Comparison of ENCODE assay signal across 22 cellular contexts in the genomic region with DNA sequence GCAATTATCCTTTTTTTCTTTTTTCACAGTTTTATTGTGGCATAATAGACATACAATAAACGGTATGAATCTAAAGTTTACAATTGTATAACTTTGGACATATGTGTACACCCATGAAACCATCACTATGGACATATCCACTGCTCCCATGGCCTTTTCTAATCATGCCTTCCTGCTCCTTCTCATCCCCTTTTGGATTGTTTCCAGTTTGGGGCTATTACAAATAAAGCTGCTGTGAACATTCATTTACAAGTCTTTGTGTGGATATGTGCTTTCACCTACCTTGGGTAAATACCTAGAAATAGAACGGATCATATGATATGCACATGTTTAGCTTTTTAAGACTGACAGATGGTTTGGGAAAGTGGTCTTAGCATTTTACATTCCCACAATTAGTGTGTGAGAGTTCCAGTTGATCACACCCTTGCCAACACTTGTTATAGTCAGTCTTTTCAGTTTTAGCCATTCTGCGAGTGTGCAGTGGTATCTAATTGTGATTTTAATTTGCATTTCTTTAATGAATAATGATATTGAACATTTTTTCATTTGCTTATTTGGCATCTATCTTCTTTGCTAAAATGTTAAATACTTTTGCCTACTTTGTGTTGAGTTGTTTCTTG.
DNase-seq lines count a peak whose midpoint lies in the region; ATAC-seq, FAIRE-seq and TF ChIP-seq lines count a peak whose summit lies in the region.
"Had no signal": no experiment of that assay in that cellular context is flagged by ENCODE, and none has a peak within 500 bp of the region (broad histone marks: within the 10 kb centered on the region; RNA-seq: fewer than 3 reads in every experiment).

No MANE protein-coding gene starts in this region.

- H3K4me2 ChIP-seq in HepG2 (ENCODE audit: low read depth, low read length): no peak overlapping the region

- H3K4me3 Mint-ChIP-seq in progenitor cell of endocrine pancreas (ENCODE audit: low read depth): no peak overlapping the region
- H3K4me3 Mint-ChIP-seq: B cell, natural killer cell had no signal

- no peaks in the 10 kb centered on the region for H3K27me3 Mint-ChIP-seq in progenitor cell of endocrine pancreas
- H3K27me3 Mint-ChIP-seq: B cell had no signal

- intact Hi-C loops in HepG2 (cut with micrococcal nuclease; ENCODE audit: unreplicated experiment) (no loop called here), right lobe of liver (cut with DNase I) (no loop called here), cardiac septum (cut with DNase I) (no loop called here)

- H3K4me1 Mint-ChIP-seq in progenitor cell of endocrine pancreas (ENCODE audit: low read depth): peaks cover 15% of the 10 kb centered on the region
- H3K4me1 Mint-ChIP-seq: B cell had no signal

- TF ChIP-seq CTCF in HepG2 (CRISPR knock-in tag; IDR thresholded peaks at IDR 0.05) (no peak), right lobe of liver (IDR thresholded peaks at IDR 0.05) (no peak), progenitor cell of endocrine pancreas (IDR thresholded peaks at IDR 0.05; ENCODE audit: unreplicated experiment) (no peak)

- no peak for TF ChIP-seq RAD21 in HepG2 (CRISPR knock-in tag; IDR thresholded peaks at IDR 0.05)

- WGBS in HepG2 (ENCODE audit: low lambda C conversion rate): 94% methylated on average over 3 of the region's 3 CpGs
- WGBS in right lobe of liver (ENCODE audit: insufficient coverage, low coverage, low lambda C conversion rate, missing lambda C conversion rate): 96% methylated on average over 3 of the region's 3 CpGs

- H3K4me3 ChIP-seq in HepG2 (replicated peaks in 1 of 3; ENCODE audit: insufficient read depth in 1 of 3, low read depth in 2 of 3, low read length in 3 of 3) (no peak overlapping the region), right lobe of liver (no peak overlapping the region)
- H3K4me3 ChIP-seq: cardiac muscle cell, gastrocnemius medialis, HAP-1, SJCRH30, spleen, uterus had no signal

- BruUV-seq in HepG2 (replicated peaks; lab: Mats Ljungman, UMichigan): no TSS peak

- CTCF ChIA-PET in HepG2 (lab: Yijun Ruan, JAX; ENCODE audit: low intra/inter-chr PET ratio, low total read pairs): no interaction called here

- H2AFZ ChIP-seq in HepG2 (ENCODE audit: low read length): no peak overlapping the region

- H3K79me2 ChIP-seq in HepG2 (ENCODE audit: insufficient read depth, low read length): no peaks in the 10 kb centered on the region

- H3K4me1 ChIP-seq in HepG2 (ENCODE audit: insufficient read depth, low read length) (peaks cover 10% of the 10 kb centered on the region), right lobe of liver (peaks cover 0 to 11% (median 4%) of the 10 kb centered on the region in 4 donors)
- H3K4me1 ChIP-seq: HAP-1, spleen, uterus had no signal

- TF ChIP-seq EP300 in HepG2 (IDR thresholded peaks at IDR 0.05; ENCODE audit: low read depth in 2 of 2, low read length in 2 of 2): no peak
- no peak for TF ChIP-seq EP300 in HepG2 (CRISPR knock-in tag; IDR thresholded peaks at IDR 0.05; ENCODE audit: borderline replicate concordance)

- in situ Hi-C loops in HepG2 (cut with HindIII; ENCODE audit: extremely low pct_ligation_motif_present, low pct_unique_long_range_greater_than_20kb): no loop called here

- H3K36me3 ChIP-seq in HepG2 (replicated peaks in 1 of 2; ENCODE audit: control insufficient read depth in 1 of 2, insufficient read depth in 2 of 2, low read length in 2 of 2) (peaks cover 2 to 12% of the 10 kb centered on the region in 2 experiments; a peak in 2 of 5 replicates), right lobe of liver (peaks cover 0 to 8% (median 0%) of the 10 kb centered on the region in 4 donors)
- H3K36me3 ChIP-seq: gastrocnemius medialis, HAP-1, SJCRH30, uterus had no signal

- no peak overlapping the region for H3K27ac ChIP-seq in HepG2 (ENCODE audit: extremely low read length, insufficient read depth, low read length)
- H3K27ac ChIP-seq in right lobe of liver: no peak overlapping the region
- H3K27ac ChIP-seq: cardiac muscle cell, gastrocnemius medialis, HL-60, SJCRH30, spleen, uterus had no signal

- H3K9me3 Mint-ChIP-seq in progenitor cell of endocrine pancreas (ENCODE audit: low read depth): no peaks in the 10 kb centered on the region
- H3K9me3 Mint-ChIP-seq: natural killer cell had no signal

- FAIRE-seq in HepG2 (lab: Jason Lieb, UNC): no peak
- FAIRE-seq: D721Med had no signal

- no peak overlapping the region for H3K9ac ChIP-seq in HepG2 (ENCODE audit: insufficient read depth, low read depth, low read length)

- H4K20me1 ChIP-seq in HepG2 (ENCODE audit: insufficient read depth, low read length): no peaks in the 10 kb centered on the region

- H3K27me3 ChIP-seq in HepG2 (ENCODE audit: control insufficient read depth in 1 of 2, insufficient read depth in 2 of 2, low read length in 2 of 2): no peaks in the 10 kb centered on the region
- H3K27me3 ChIP-seq in right lobe of liver: no peaks in the 10 kb centered on the region
- H3K27me3 ChIP-seq: cardiac muscle cell, gastrocnemius medialis, SJCRH30, spleen, uterus had no signal

- POLR2A ChIA-PET in HepG2 (lab: Yijun Ruan, JAX): no interaction called here

- no peak for ATAC-seq in HepG2
- ATAC-seq in right lobe of liver: no peak
- ATAC-seq in GM18909 (IDR thresholded peaks at IDR 0.05; ENCODE audit: poor library complexity, unreplicated experiment): no peak
- ATAC-seq: gastrocnemius medialis, natural killer cell had no signal

- peak overlapping the region; percentile 88 for H3K27ac Mint-ChIP-seq in progenitor cell of endocrine pancreas
- H3K27ac Mint-ChIP-seq: B cell, natural killer cell had no signal

- TF ChIP-seq POLR2A in HepG2 (IDR thresholded peaks at IDR 0.05; ENCODE audit: insufficient read depth in 1 of 2, low read depth in 2 of 2, low read length in 2 of 2) (no peak), right lobe of liver (IDR thresholded peaks at IDR 0.05) (no peak)

- H3K9me3 ChIP-seq in HepG2 (ENCODE audit: low read length) (no peaks in the 10 kb centered on the region), right lobe of liver (no peaks in the 10 kb centered on the region)
- H3K9me3 ChIP-seq: gastrocnemius medialis, HAP-1, SJCRH30, spleen, uterus had no signal

- peaks cover 1% of the 10 kb centered on the region for H3K36me3 Mint-ChIP-seq in progenitor cell of endocrine pancreas (ENCODE audit: insufficient read depth)
- H3K36me3 Mint-ChIP-seq: natural killer cell had no signal

- DNase-seq in HepG2 (ENCODE audit: low spot score) (no peak), right lobe of liver (no peak), NCI-H2081 (lab: John Stamatoyannopoulos, UW) (peak; percentile 77 to 91), NCI-H774 (lab: John Stamatoyannopoulos, UW) (peak; percentile 86), progenitor cell of endocrine pancreas (ENCODE audit: low spot score, unreplicated experiment) (no peak), NCI-H446 treated with DMSO at 0.1 percent for 48 hours (lab: John Stamatoyannopoulos, UW) (no peak), cardiac septum (ENCODE audit: low spot score) (no peak)
- DNase-seq: 8988T; activated CD4-positive, alpha-beta T cell treated with anti-CD3 and anti-CD28 coated beads, Interleukin-2, amount 50 U/mL, for 4 hours; activated gamma-delta T cell; gastrocnemius medialis; natural killer cell; OCI-M1; spleen; uterus had no signal

TF ChIP-seq in HepG2, 621 proteins besides CTCF, POLR2A, EP300 and RAD21:
- TF ChIP-seq, protein P1, sequence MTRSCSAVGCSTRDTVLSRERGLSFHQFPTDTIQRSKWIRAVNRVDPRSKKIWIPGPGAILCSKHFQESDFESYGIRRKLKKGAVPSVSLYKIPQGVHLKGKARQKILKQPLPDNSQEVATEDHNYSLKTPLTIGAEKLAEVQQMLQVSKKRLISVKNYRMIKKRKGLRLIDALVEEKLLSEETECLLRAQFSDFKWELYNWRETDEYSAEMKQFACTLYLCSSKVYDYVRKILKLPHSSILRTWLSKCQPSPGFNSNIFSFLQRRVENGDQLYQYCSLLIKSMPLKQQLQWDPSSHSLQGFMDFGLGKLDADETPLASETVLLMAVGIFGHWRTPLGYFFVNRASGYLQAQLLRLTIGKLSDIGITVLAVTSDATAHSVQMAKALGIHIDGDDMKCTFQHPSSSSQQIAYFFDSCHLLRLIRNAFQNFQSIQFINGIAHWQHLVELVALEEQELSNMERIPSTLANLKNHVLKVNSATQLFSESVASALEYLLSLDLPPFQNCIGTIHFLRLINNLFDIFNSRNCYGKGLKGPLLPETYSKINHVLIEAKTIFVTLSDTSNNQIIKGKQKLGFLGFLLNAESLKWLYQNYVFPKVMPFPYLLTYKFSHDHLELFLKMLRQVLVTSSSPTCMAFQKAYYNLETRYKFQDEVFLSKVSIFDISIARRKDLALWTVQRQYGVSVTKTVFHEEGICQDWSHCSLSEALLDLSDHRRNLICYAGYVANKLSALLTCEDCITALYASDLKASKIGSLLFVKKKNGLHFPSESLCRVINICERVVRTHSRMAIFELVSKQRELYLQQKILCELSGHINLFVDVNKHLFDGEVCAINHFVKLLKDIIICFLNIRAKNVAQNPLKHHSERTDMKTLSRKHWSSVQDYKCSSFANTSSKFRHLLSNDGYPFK (CRISPR knock-in tag; IDR thresholded peaks at IDR 0.05; ENCODE audit: borderline replicate concordance): no peak
- TF ChIP-seq ZNF7 (CRISPR knock-in tag; IDR thresholded peaks at IDR 0.05) (peak; percentile 95), CEBPB (IDR thresholded peaks at IDR 0.05; ENCODE audit: borderline replicate concordance, low read depth, low read length) (no peak)

Comparison
In these comparisons a context has a peak if more than half of its experiments do, and no peak if none do; other contexts are left out.
1. DNase-seq: peak in NCI-H2081 (2 of 2) and NCI-H774 (single experiment); none in HepG2 (single experiment), right lobe of liver (0 of 3), progenitor cell of endocrine pancreas (single experiment), NCI-H446 treated with DMSO at 0.1 percent for 48 hours (single experiment) and cardiac septum (single experiment).